Comparison of ENCODE assay signal across 24 cellular contexts in genomic region chr9:99274511-99274910, GRCh38.
"Had no signal": no experiment of that assay in that cellular context is flagged by ENCODE, and none has a peak within 500 bp of the region (broad histone marks: within the 10 kb centered on the region; RNA-seq: fewer than 3 reads in every experiment).

No MANE protein-coding gene starts in this region.

- FAIRE-seq: astrocyte, RCC 7860 had no signal

- H3K27me3 ChIP-seq: cardiac muscle cell, SJSA1 had no signal

- ATAC-seq: activated naive CD4-positive, alpha-beta T cell treated with anti-CD3 and anti-CD28 coated beads, Interleukin-2, amount 50 U/mL, for 72 hours; activated naive CD8-positive, alpha-beta T cell treated with anti-CD3 and anti-CD28 coated beads, Interleukin-2, amount 50 U/mL, for 24 hours; activated T-cell treated with anti-CD3 and anti-CD28 coated beads, Interleukin-2, amount 50 U/mL, for 4 hours; PC-3; T-helper 17 cell had no signal

- H3K4me3 ChIP-seq: cardiac muscle cell, SJSA1 had no signal

- DNase-seq: activated B cell treated with CpG ODN at 0.5 μM for 24 hours; activated CD4-positive, alpha-beta memory T cell treated with anti-CD3 and anti-CD28 coated beads for 36 hours; activated CD4-positive, alpha-beta T cell treated with anti-CD3 and anti-CD28 coated beads, Interleukin-2, amount 10 ng/mL, durations not matched to agents 7 days and 5 days; activated effector memory CD4-positive, alpha-beta T cell treated with anti-CD3 and anti-CD28 coated beads, Interleukin-2, amount 50 U/mL, for 16 hours; activated naive CD4-positive, alpha-beta T cell treated with Interleukin-2 at 50 U/mL for 16 hours; activated naive CD8-positive, alpha-beta T cell treated with anti-CD3 and anti-CD28 coated beads, Interleukin-2, amount 50 U/mL, for 24 hours; activated T-cell treated with anti-CD3 and anti-CD28 coated beads, Interleukin-2, amount 50 U/mL, for 4 hours; amygdala; Kasumi-1; NCI-H1105 treated with DMSO at 0.1 percent for 48 hours; NCI-H1436 treated with DMSO at 0.1 percent for 48 hours; NCI-H187; NCI-H2081; NCI-H446; NCI-H524; PC-3; SHP77; T-helper 17 cell; T-helper 9 cell had no signal

- H3K36me3 ChIP-seq: cardiac muscle cell, SJSA1 had no signal

- H3K27ac ChIP-seq: cardiac muscle cell, SJSA1 had no signal
